In the genomic region with DNA sequence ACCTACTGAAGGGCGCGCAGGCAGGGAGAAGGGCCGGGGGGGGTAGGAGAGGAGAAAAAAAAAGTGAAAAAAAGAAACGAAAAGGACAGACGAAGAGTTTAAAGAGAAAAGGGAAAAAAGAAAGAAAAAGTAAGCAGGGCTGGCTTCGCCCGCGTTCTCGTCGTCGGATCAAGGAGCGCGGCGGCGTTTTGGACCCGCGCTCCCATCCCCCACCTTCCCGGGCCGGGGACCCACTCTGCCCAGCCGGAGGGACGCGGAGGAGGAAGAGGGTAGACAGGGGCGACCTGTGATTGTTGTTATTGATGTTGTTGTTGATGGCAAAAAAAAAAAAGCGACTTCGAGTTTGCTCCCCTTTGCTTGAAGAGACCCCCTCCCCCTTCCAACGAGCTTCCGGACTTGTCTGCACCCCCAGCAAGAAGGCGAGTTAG, we compare ENCODE assay signal across 9 cellular contexts. TPM values are rescaled to one million over a fixed set of nuclear protein-coding genes. Genes with fewer than 3 reads are reported as not detected.
DNase-seq lines count a peak whose midpoint lies in the region; ATAC-seq, FAIRE-seq and TF ChIP-seq lines count a peak whose summit lies in the region.
"Had no signal": no experiment of that assay in that cellular context is flagged by ENCODE, and none has a peak within 500 bp of the region (broad histone marks: within the 10 kb centered on the region; RNA-seq: fewer than 3 reads in every experiment).

No MANE protein-coding gene starts in this region.

- H2AFZ ChIP-seq in ACC112 (ENCODE audit: low read length, unreplicated experiment) = peak overlapping the region; percentile 89

- no peak for FAIRE-seq in kidney (lab: Jason Lieb, UNC)
- FAIRE-seq: islet of Langerhans had no signal

- peak overlapping the region; percentile 48; the same call in 1 of the 2 replicates for H3K27ac ChIP-seq in ACC112 (ENCODE audit: low read depth, low read length)
- peak overlapping the region; percentile 90 to 96 for H3K27ac ChIP-seq in kidney (ENCODE audit: low read depth in 2 of 2, low read length in 2 of 2)
- peak overlapping the region; percentile 70 for H3K27ac ChIP-seq in stomach smooth muscle (ENCODE audit: low read length)

- no peaks in the 10 kb centered on the region for H3K9me3 Mint-ChIP-seq in activated T-cell treated with anti-CD3 and anti-CD28 coated beads, Interleukin-2, amount 50 U/mL, for 72 hours

- H3K36me3 ChIP-seq in ACC112 (ENCODE audit: insufficient read depth, low read length) = no peaks in the 10 kb centered on the region
- no peaks in the 10 kb centered on the region for H3K36me3 ChIP-seq in kidney (ENCODE audit: control insufficient read depth in 1 of 2, insufficient read depth in 2 of 2, low read length in 2 of 2)
- H3K36me3 ChIP-seq in stomach smooth muscle (ENCODE audit: control insufficient read depth in 2 of 2, insufficient read depth in 2 of 2, low read length in 2 of 2) = no peaks in the 10 kb centered on the region

- peaks cover 5% of the 10 kb centered on the region in 2 donors for H3K36me3 Mint-ChIP-seq in activated T-cell treated with anti-CD3 and anti-CD28 coated beads, Interleukin-2, amount 50 U/mL, for 72 hours (ENCODE audit: insufficient read depth in 2 of 2)

- intact Hi-C loops in kidney (cut with DNase I) = loop anchor here (5.0 kb wide), 1 partner anchor 451 kb away; no protein-coding TSS in a partner anchor
- intact Hi-C loops in posterior cingulate gyrus (cut with DNase I) = loop anchor here (2.0 to 10.0 kb wide), 3 partner anchors 551 to 1849 kb away; no protein-coding TSS in a partner anchor

- in situ Hi-C loops in GM18951 (cut with MboI; ENCODE audit: low sequenced_read_pairs, unreplicated experiment) = loop anchor here (25.0 kb wide), 2 partner anchors 384 to 1034 kb away; no protein-coding TSS in a partner anchor

- no peaks in the 10 kb centered on the region for H3K9me3 ChIP-seq in kidney (ENCODE audit: control insufficient read depth in 1 of 2, low read length in 2 of 2)
- H3K9me3 ChIP-seq in stomach smooth muscle (ENCODE audit: control insufficient read depth in 2 of 2, low read length in 2 of 2) = no peaks in the 10 kb centered on the region

- peak overlapping the region; percentile 80 to 95 for H3K4me3 Mint-ChIP-seq in activated T-cell treated with anti-CD3 and anti-CD28 coated beads, Interleukin-2, amount 50 U/mL, for 72 hours

- H3K79me2 ChIP-seq in ACC112 (ENCODE audit: control insufficient read depth, insufficient read depth, low read length, unreplicated experiment) = peaks cover 35% of the 10 kb centered on the region

- peaks cover 32% of the 10 kb centered on the region for H3K4me1 Mint-ChIP-seq in activated T-cell treated with anti-CD3 and anti-CD28 coated beads, Interleukin-2, amount 50 U/mL, for 72 hours (ENCODE audit: low read depth)

- ATAC-seq in activated T-cell treated with anti-CD3 and anti-CD28 coated beads, Interleukin-2, amount 50 U/mL, for 72 hours (replicated peaks in 1 of 2) = no peak
- ATAC-seq in HG02571 (IDR thresholded peaks at IDR 0.05; ENCODE audit: unreplicated experiment) (no peak), HG03432 (IDR thresholded peaks at IDR 0.05; ENCODE audit: unreplicated experiment) (no peak)

- H3K27me3 ChIP-seq in ACC112 (ENCODE audit: insufficient read depth, low read length) (no peaks in the 10 kb centered on the region), stomach smooth muscle (ENCODE audit: control insufficient read depth in 1 of 2, insufficient read depth in 2 of 2, low read length in 2 of 2) (no peaks in the 10 kb centered on the region)

- H3K27ac Mint-ChIP-seq in activated T-cell treated with anti-CD3 and anti-CD28 coated beads, Interleukin-2, amount 50 U/mL, for 72 hours = no peak overlapping the region

- peaks cover 48% of the 10 kb centered on the region for H3K27me3 Mint-ChIP-seq in activated T-cell treated with anti-CD3 and anti-CD28 coated beads, Interleukin-2, amount 50 U/mL, for 72 hours (ENCODE audit: low read depth)

- H3K4me1 ChIP-seq in ACC112 (ENCODE audit: control insufficient read depth, insufficient read depth, low read length, unreplicated experiment) = peaks cover 14% of the 10 kb centered on the region
- H3K4me1 ChIP-seq in kidney (ENCODE audit: control insufficient read depth in 1 of 2, insufficient read depth in 1 of 2, low read depth in 1 of 2, low read length in 2 of 2) = peaks cover 0 to 3% of the 10 kb centered on the region in 2 donors
- H3K4me1 ChIP-seq in stomach smooth muscle (ENCODE audit: control insufficient read depth, insufficient read depth, low read length) = peaks cover 6% of the 10 kb centered on the region

- no peak for TF ChIP-seq CTCF in kidney (IDR thresholded peaks at IDR 0.05; ENCODE audit: borderline replicate concordance, extremely low read depth, insufficient read depth)

- H3K9ac ChIP-seq in kidney (ENCODE audit: low read length in 2 of 2) = peak overlapping the region; percentile 44 to 85
- H3K9ac ChIP-seq in stomach smooth muscle (ENCODE audit: low read length in 2 of 2) = peak overlapping the region; percentile 64 to 68

- TF ChIP-seq POLR2A in GM18951 (IDR thresholded peaks at IDR 0.05; ENCODE audit: extremely low read depth, insufficient read depth, insufficient read length) = peak; percentile 7

- H3K4me3 ChIP-seq in ACC112 (ENCODE audit: low read depth, low read length) (peak overlapping the region; percentile 97), kidney (ENCODE audit: low read length in 2 of 2) (peak overlapping the region; percentile 60 to 83), stomach smooth muscle (ENCODE audit: low read length in 2 of 2) (peak overlapping the region; percentile 68 to 92)

- DNase-seq in activated T-cell treated with anti-CD3 and anti-CD28 coated beads, Interleukin-2, amount 50 U/mL, for 72 hours = peak; percentile 7 to 29
- DNase-seq in kidney = peak; percentile 76
- DNase-seq in posterior cingulate gyrus = no peak

RNA-seq across cellular contexts. Expression of gene SOX4, which starts 2.4 kb away (rescaled TPM):
- total RNA-seq in activated T-cell treated with anti-CD3 and anti-CD28 coated beads, Interleukin-2, amount 50 U/mL, for 72 hours = 1 to 10 TPM; 1.9 to 3.5 TPM
- 36.5 TPM for total RNA-seq in kidney
- polyA plus RNA-seq in kidney (ENCODE audit: insufficient read depth, low read depth, low replicate concordance) = 5.5 TPM

Comparison
In these comparisons a context has a peak if more than half of its experiments do, and no peak if none do; other contexts are left out.
1. DNase-seq: peak in activated T-cell treated with anti-CD3 and anti-CD28 coated beads, Interleukin-2, amount 50 U/mL, for 72 hours (2 of 2) and kidney (single experiment); none in posterior cingulate gyrus (0 of 10).
2. Peak in every context shown above with its lines, with median percentiles within 50 percentile points of each other: H3K27ac ChIP-seq and H3K4me3 ChIP-seq.